In the genomic region with DNA sequence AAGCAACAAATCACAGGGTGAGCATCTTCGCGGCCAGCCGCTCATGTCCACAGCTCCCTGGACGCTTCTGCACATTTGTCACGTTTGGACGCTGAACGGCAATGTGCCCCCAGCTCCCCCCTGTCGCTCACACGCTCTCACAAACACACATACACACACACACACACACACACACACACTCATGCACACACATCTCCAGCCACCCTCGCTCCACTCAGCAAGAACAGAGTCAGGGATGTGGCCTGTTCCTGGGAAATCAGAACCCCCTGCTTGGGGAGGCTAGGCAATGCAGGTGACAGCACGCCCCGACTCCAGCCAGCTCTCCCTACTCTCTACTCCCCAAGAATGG, we compare ENCODE assay signal across 23 cellular contexts.
DNase-seq lines count a peak whose midpoint lies in the region; ATAC-seq and TF ChIP-seq lines count a peak whose summit lies in the region.
"Had no signal": no experiment of that assay in that cellular context is flagged by ENCODE, and none has a peak within 500 bp of the region (broad histone marks: within the 10 kb centered on the region; RNA-seq: fewer than 3 reads in every experiment).

No MANE protein-coding gene starts in this region.

- H3K4me3 ChIP-seq in RWPE2 (ENCODE audit: severe bottlenecking) = no peak overlapping the region
- H3K4me3 ChIP-seq in spleen = no peak overlapping the region
- no peak overlapping the region for H3K4me3 ChIP-seq in upper lobe of right lung
- H3K4me3 ChIP-seq: BLaER1 treated with 17β-estradiol and CSF1 and Interleukin-3, amounts not matched to agents 10 nM and 100 nM; GM23248; PC-9; SK-N-MC had no signal

- H3K27me3 ChIP-seq in RWPE2 (ENCODE audit: insufficient read depth, poor library complexity, severe bottlenecking) (peaks cover 12% of the 10 kb centered on the region), spleen (replicated peaks in 1 of 7) (no peaks in the 10 kb centered on the region), upper lobe of right lung (peaks cover 7% of the 10 kb centered on the region)
- H3K27me3 ChIP-seq: BLaER1 treated with 17β-estradiol and CSF1 and Interleukin-3, amounts not matched to agents 10 nM and 100 nM had no signal

- H3K4me3 Mint-ChIP-seq in CD14-positive monocyte (no peak overlapping the region), memory B cell (no peak overlapping the region)
- H3K4me3 Mint-ChIP-seq: CD8-positive, alpha-beta T cell had no signal

- peaks cover 0 to 4% (median 1%) of the 10 kb centered on the region in 7 donors for H3K9me3 Mint-ChIP-seq in CD14-positive monocyte
- H3K9me3 Mint-ChIP-seq in memory B cell = no peaks in the 10 kb centered on the region
- H3K9me3 Mint-ChIP-seq: CD8-positive, alpha-beta T cell had no signal

- in situ Hi-C loops in G401 (cut with HindIII; ENCODE audit: low sequenced_read_pairs) = no loop called here

- H3K4me1 ChIP-seq in RWPE2 (ENCODE audit: insufficient read depth, poor library complexity, severe bottlenecking) (no peaks in the 10 kb centered on the region), spleen (peaks cover 0 to 32% (median 7%) of the 10 kb centered on the region in 6 donors), upper lobe of right lung (no peaks in the 10 kb centered on the region)

- no peaks in the 10 kb centered on the region for H3K36me3 ChIP-seq in RWPE2 (ENCODE audit: low read depth)
- H3K36me3 ChIP-seq in spleen = peaks cover 0 to 32% (median 0%) of the 10 kb centered on the region in 6 donors
- H3K36me3 ChIP-seq in upper lobe of right lung = no peaks in the 10 kb centered on the region

- H3K27ac Mint-ChIP-seq in CD14-positive monocyte (peak overlapping the region in 1 of 7 donors; percentile 18), memory B cell (peak overlapping the region; percentile 83)
- H3K27ac Mint-ChIP-seq: CD8-positive, alpha-beta T cell had no signal

- DNase-seq in CD14-positive monocyte (ENCODE audit: low spot score) (peak; percentile 30), RWPE2 (ENCODE audit: low spot score) (peak; percentile 23), memory B cell (ENCODE audit: low spot score in 2 of 2) (no peak), spleen (peak; percentile 51), upper lobe of right lung (no peak), G401 (ENCODE audit: low spot score) (no peak), NCI-H1436 treated with DMSO at 0.1 percent for 48 hours (lab: John Stamatoyannopoulos, UW) (no peak)
- DNase-seq: CD8-positive, alpha-beta T cell; DMS 273 treated with DMSO at 0.1 percent for 48 hours; DMS79; EL; GF-D8; GM23248; KG1; MM.1S; NCI-H1694 treated with DMSO at 0.1 percent for 48 hours; NCI-H2081; NCI-H2227 treated with DMSO at 0.1 percent for 48 hours; NCI-H526 treated with DMSO at 0.1 percent for 48 hours; PC-9; SHP77 treated with DMSO at 0.1 percent for 48 hours had no signal

- WGBS in spleen, 5 donors = 75 to 92% (median 78%) methylated on average over 12 of the region's 12 CpGs

- H3K27me3 Mint-ChIP-seq in CD14-positive monocyte (ENCODE audit: low read depth in 3 of 3) = peaks cover 1 to 7% (median 5%) of the 10 kb centered on the region in 3 donors
- no peaks in the 10 kb centered on the region for H3K27me3 Mint-ChIP-seq in memory B cell

- H3K36me3 Mint-ChIP-seq in CD14-positive monocyte (no peaks in the 10 kb centered on the region), memory B cell (peaks cover 30% of the 10 kb centered on the region)
- H3K36me3 Mint-ChIP-seq: CD8-positive, alpha-beta T cell had no signal

- intact Hi-C loops in CD14-positive monocyte (cut with micrococcal nuclease) = no loop called here
- intact Hi-C loops in spleen (cut with DNase I; ENCODE audit: low total_unique reads) = no loop called here
- intact Hi-C loops in upper lobe of right lung (cut with DNase I) = no loop called here

- TF ChIP-seq CTCF in CD14-positive monocyte (IDR thresholded peaks at IDR 0.05) (no peak), RWPE2 (IDR thresholded peaks at IDR 0.05; ENCODE audit: poor library complexity, severe bottlenecking) (no peak), spleen (IDR thresholded peaks at IDR 0.05 in 8 of 11, conservative IDR thresholded peaks at IDR 0.05 in 3 of 11) (no peak), upper lobe of right lung (IDR thresholded peaks at IDR 0.05) (no peak)

- ATAC-seq in RWPE2 (ENCODE audit: low read depth) (no peak), memory B cell (ENCODE audit: low read depth) (no peak), upper lobe of right lung (no peak)
- ATAC-seq: CD8-positive, alpha-beta T cell had no signal

- no peak overlapping the region for H3K27ac ChIP-seq in RWPE2 (ENCODE audit: poor library complexity, severe bottlenecking)
- no peak overlapping the region for H3K27ac ChIP-seq in spleen
- no peak overlapping the region for H3K27ac ChIP-seq in upper lobe of right lung
- H3K27ac ChIP-seq: BLaER1 treated with 17β-estradiol and CSF1 and Interleukin-3, amounts not matched to agents 10 nM and 100 nM; GM23248; PC-9; SK-N-MC had no signal

- peaks cover 3% of the 10 kb centered on the region for H3K9me3 ChIP-seq in RWPE2 (ENCODE audit: severe bottlenecking)
- H3K9me3 ChIP-seq in spleen = no peaks in the 10 kb centered on the region
- H3K9me3 ChIP-seq in upper lobe of right lung = no peaks in the 10 kb centered on the region
- H3K9me3 ChIP-seq: BLaER1 treated with 17β-estradiol and CSF1 and Interleukin-3, amounts not matched to agents 10 nM and 100 nM had no signal

- H3K4me1 Mint-ChIP-seq in CD14-positive monocyte = peaks cover 3% of the 10 kb centered on the region
- peaks cover 48% of the 10 kb centered on the region for H3K4me1 Mint-ChIP-seq in memory B cell

- TF ChIP-seq POLR2A in spleen (IDR thresholded peaks at IDR 0.05) = no peak

Comparison
In these comparisons a context has a peak if more than half of its experiments do, and no peak if none do; other contexts are left out.
1. DNase-seq: peak in CD14-positive monocyte (single experiment), RWPE2 (single experiment) and spleen (single experiment); none in memory B cell (0 of 2), upper lobe of right lung (single experiment), G401 (single experiment) and NCI-H1436 treated with DMSO at 0.1 percent for 48 hours (single experiment).